In genomic region chr15:32849769-32850668, GRCh38 we compare ENCODE assay signal across 12 cellular contexts.
A peak's percentile ranks its signal among the peaks of the same experiment; 100 is the strongest.
DNase-seq lines count a peak whose midpoint lies in the region; ATAC-seq and TF ChIP-seq lines count a peak whose summit lies in the region.
"Had no signal": no experiment of that assay in that cellular context is flagged by ENCODE, and none has a peak within 500 bp of the region (broad histone marks: within the 10 kb centered on the region; RNA-seq: fewer than 3 reads in every experiment).

No MANE protein-coding gene starts in this region.

- 88 to 93% methylated on average over 11 of the region's 11 CpGs for WGBS in sigmoid colon, 2 donors

- H3K9me3 ChIP-seq in SJSA1 (replicated peaks) = no peaks in the 10 kb centered on the region
- no peaks in the 10 kb centered on the region for H3K9me3 ChIP-seq in gastrocnemius medialis
- no peaks in the 10 kb centered on the region for H3K9me3 ChIP-seq in sigmoid colon

- H3K36me3 ChIP-seq in SJSA1 = peaks cover 6% of the 10 kb centered on the region; the same call in 1 of the 2 replicates
- H3K36me3 ChIP-seq in gastrocnemius medialis = no peaks in the 10 kb centered on the region
- no peaks in the 10 kb centered on the region for H3K36me3 ChIP-seq in sigmoid colon

- no peak for TF ChIP-seq EP300 in sigmoid colon (IDR thresholded peaks at IDR 0.05)

- in situ Hi-C loops in gastrocnemius medialis (cut with MboI; ENCODE audit: low sequenced_read_pairs in 4 of 4) = no loop called here

- no peak for TF ChIP-seq CTCF in gastrocnemius medialis (IDR thresholded peaks at IDR 0.05 in 4 of 5, conservative IDR thresholded peaks at IDR 0.05 in 1 of 5)
- no peak for TF ChIP-seq CTCF in sigmoid colon (IDR thresholded peaks at IDR 0.05)

- H3K27me3 ChIP-seq in SJSA1 (replicated peaks) (no peaks in the 10 kb centered on the region), gastrocnemius medialis (no peaks in the 10 kb centered on the region), sigmoid colon (no peaks in the 10 kb centered on the region)

- ATAC-seq in gastrocnemius medialis = no peak
- ATAC-seq: left colon had no signal

- peak; percentile 54 for DNase-seq in SIG-M5 treated with dmso at 0.1 percent for 504 hours (lab: John Stamatoyannopoulos, UW; ENCODE audit: unreplicated experiment)
- DNase-seq in SIG-M5 (lab: John Stamatoyannopoulos, UW) = no peak
- DNase-seq in SJSA1 (ENCODE audit: low read depth in 1 of 2, low spot score in 2 of 2) = peak in 1 of 2 experiments; percentile 79
- peak; percentile 98 for DNase-seq in fibroblast of peridontal ligament (ENCODE audit: extremely low read depth)
- no peak for DNase-seq in activated CD4-positive, alpha-beta T cell treated with anti-CD3 and anti-CD28 coated beads, Interleukin-2, amount 50 U/mL, for 48 hours
- DNase-seq in gastrocnemius medialis = no peak
- DNase-seq in NCI-H2029 treated with DMSO at 0.1 percent for 48 hours (lab: John Stamatoyannopoulos, UW) = no peak
- DNase-seq in sigmoid colon = no peak
- DNase-seq: activated CD4-positive, alpha-beta T cell treated with anti-CD3 and anti-CD28 coated beads, Interleukin-2, amount 50 U/mL, for 1 hour; left colon; RPMI8226 had no signal

- intact Hi-C loops in gastrocnemius medialis (cut with DNase I; ENCODE audit: low total_unique reads) (no loop called here), sigmoid colon (cut with DNase I) (loop anchor here (10.0 kb wide), 1 partner anchor 145 kb away; no protein-coding TSS in a partner anchor)

- H3K4me1 ChIP-seq in SJSA1 (replicated peaks) (peaks cover 42% of the 10 kb centered on the region), gastrocnemius medialis (no peaks in the 10 kb centered on the region), sigmoid colon (peaks cover 0 to 5% (median 0%) of the 10 kb centered on the region in 4 donors)

- TF ChIP-seq POLR2A in gastrocnemius medialis (IDR thresholded peaks at IDR 0.05) = no peak
- TF ChIP-seq POLR2A in sigmoid colon (IDR thresholded peaks at IDR 0.05) = no peak

- H3K27ac ChIP-seq in SJSA1 = peak overlapping the region; percentile 85
- no peak overlapping the region for H3K27ac ChIP-seq in gastrocnemius medialis
- no peak overlapping the region for H3K27ac ChIP-seq in sigmoid colon
- H3K27ac ChIP-seq: 22Rv1 had no signal

- H3K4me3 ChIP-seq in SJSA1 (no peak overlapping the region), gastrocnemius medialis (no peak overlapping the region), sigmoid colon (no peak overlapping the region)

Comparison
In these comparisons a context has a peak if more than half of its experiments do, and no peak if none do; other contexts are left out.
1. DNase-seq: peak in SIG-M5 treated with dmso at 0.1 percent for 504 hours (single experiment) and fibroblast of peridontal ligament (single experiment); none in SIG-M5 (single experiment), activated CD4-positive, alpha-beta T cell treated with anti-CD3 and anti-CD28 coated beads, Interleukin-2, amount 50 U/mL, for 48 hours (0 of 2), gastrocnemius medialis (0 of 2), NCI-H2029 treated with DMSO at 0.1 percent for 48 hours (single experiment) and sigmoid colon (single experiment).